8 cellular contexts compared by ENCODE assay signal in genomic region chr6:106628658-106629102, GRCh38. TPM values are rescaled to one million over a fixed set of nuclear protein-coding genes. Genes with fewer than 3 reads are reported as not detected.
A peak's percentile ranks its signal among the peaks of the same experiment; 100 is the strongest.
DNase-seq lines count a peak whose midpoint lies in the region; ATAC-seq and TF ChIP-seq lines count a peak whose summit lies in the region.

No MANE protein-coding gene starts in this region.

- in situ Hi-C loops in brain microvascular endothelial cell (cut with HindIII; ENCODE audit: low pct_ligation_motif_present, low sequenced_read_pairs) = no loop called here

- peak overlapping the region; percentile 87 for H2AFZ ChIP-seq in ACC112 (ENCODE audit: low read length, unreplicated experiment)

- ATAC-seq in GM18909 (IDR thresholded peaks at IDR 0.05; ENCODE audit: poor library complexity, unreplicated experiment) (peak; percentile 1), lower lobe of right lung (peak; percentile 21 to 22)

- DNase-seq in brain microvascular endothelial cell (no peak), lower lobe of right lung (no peak), type B pancreatic cell (ENCODE audit: extremely low spot score, unreplicated experiment) (no peak), medulla oblongata (ENCODE audit: extremely low spot score) (no peak)
- DNase-seq in stimulated activated CD4-positive, alpha-beta T cell treated with anti-CD3 and anti-CD28 coated beads, Interleukin-2, amount 100 ng/mL, for 24 hours = no peak

- H3K4me1 ChIP-seq in ACC112 (ENCODE audit: control insufficient read depth, insufficient read depth, low read length, unreplicated experiment) (peaks cover 7% of the 10 kb centered on the region), HUES6 (ENCODE audit: control insufficient read depth, insufficient read depth, low read length) (peaks cover 12% of the 10 kb centered on the region), lower lobe of right lung (peaks cover 17% of the 10 kb centered on the region)

- TF ChIP-seq CTCF in brain microvascular endothelial cell (IDR thresholded peaks at IDR 0.05; ENCODE audit: low read depth, low read length, missing control alignments) (no peak), lower lobe of right lung (IDR thresholded peaks at IDR 0.05) (no peak), type B pancreatic cell (conservative IDR thresholded peaks at IDR 0.05) (no peak)

- no peaks in the 10 kb centered on the region for H3K9me3 Mint-ChIP-seq in type B pancreatic cell

- intact Hi-C loops in lower lobe of right lung (cut with DNase I) = no loop called here

- H3K79me2 ChIP-seq in ACC112 (ENCODE audit: control insufficient read depth, insufficient read depth, low read length, unreplicated experiment) = peaks cover 36% of the 10 kb centered on the region

- no peaks in the 10 kb centered on the region for H3K9me3 ChIP-seq in HUES6 (ENCODE audit: control insufficient read depth, insufficient read depth, low read depth, low read length)
- H3K9me3 ChIP-seq in lower lobe of right lung = no peaks in the 10 kb centered on the region

- H3K36me3 Mint-ChIP-seq in type B pancreatic cell = peaks cover 4% of the 10 kb centered on the region

- H3K27me3 ChIP-seq in ACC112 (ENCODE audit: insufficient read depth, low read length) = no peaks in the 10 kb centered on the region
- no peaks in the 10 kb centered on the region for H3K27me3 ChIP-seq in HUES6 (ENCODE audit: control insufficient read depth, insufficient read depth, low read length)
- no peaks in the 10 kb centered on the region for H3K27me3 ChIP-seq in brain microvascular endothelial cell (replicated peaks)
- no peaks in the 10 kb centered on the region for H3K27me3 ChIP-seq in lower lobe of right lung (ENCODE audit: low read depth)

- H3K27ac ChIP-seq in ACC112 (ENCODE audit: low read depth, low read length) (0 out of 2 replicates have a peak overlapping the region, but pooled peaks have one; percentile 55), HUES6 (ENCODE audit: low read depth, low read length) (peak overlapping the region; percentile 41), brain microvascular endothelial cell (peak overlapping the region; percentile 80), lower lobe of right lung (peak overlapping the region; percentile 81)

- H3K36me3 ChIP-seq in ACC112 (ENCODE audit: insufficient read depth, low read length) = no peaks in the 10 kb centered on the region
- H3K36me3 ChIP-seq in HUES6 (ENCODE audit: control insufficient read depth, insufficient read depth, low read length) = no peaks in the 10 kb centered on the region
- no peaks in the 10 kb centered on the region for H3K36me3 ChIP-seq in brain microvascular endothelial cell (replicated peaks)
- H3K36me3 ChIP-seq in lower lobe of right lung = no peaks in the 10 kb centered on the region

- H3K27me3 Mint-ChIP-seq in type B pancreatic cell = no peaks in the 10 kb centered on the region

- H3K4me3 ChIP-seq in ACC112 (ENCODE audit: low read depth, low read length) = peak overlapping the region; percentile 93
- H3K4me3 ChIP-seq in HUES6 (ENCODE audit: low read depth, low read length) = peak overlapping the region; percentile 96
- H3K4me3 ChIP-seq in brain microvascular endothelial cell (ENCODE audit: low read depth, low read length) = peak overlapping the region; percentile 78
- H3K4me3 ChIP-seq in lower lobe of right lung = peak overlapping the region; percentile 100

- H3K4me1 Mint-ChIP-seq in type B pancreatic cell (ENCODE audit: unreplicated experiment) = peaks cover 17% of the 10 kb centered on the region

- H3K9ac ChIP-seq in HUES6 (ENCODE audit: low read length) = peak overlapping the region; percentile 96

- H3K4me3 Mint-ChIP-seq in type B pancreatic cell = peak overlapping the region; percentile 98

- peak overlapping the region; percentile 94 for H3K27ac Mint-ChIP-seq in type B pancreatic cell

RNA-seq across cellular contexts. Expression of gene RTN4IP1, which starts 0.6 kb away (rescaled TPM):
- total RNA-seq in lower lobe of right lung (4.1 TPM), type B pancreatic cell (ENCODE audit: low replicate concordance) (7.1 and 8.6 TPM in 2 replicates)

RNA-seq across cellular contexts. Expression of gene QRSL1, which starts 0.7 kb away (rescaled TPM):
- total RNA-seq in lower lobe of right lung = 10.7 TPM
- 18.3 and 19.8 TPM in 2 replicates for total RNA-seq in type B pancreatic cell (ENCODE audit: low replicate concordance)
